ENCODE assay signal across 26 cellular contexts in the genomic region with DNA sequence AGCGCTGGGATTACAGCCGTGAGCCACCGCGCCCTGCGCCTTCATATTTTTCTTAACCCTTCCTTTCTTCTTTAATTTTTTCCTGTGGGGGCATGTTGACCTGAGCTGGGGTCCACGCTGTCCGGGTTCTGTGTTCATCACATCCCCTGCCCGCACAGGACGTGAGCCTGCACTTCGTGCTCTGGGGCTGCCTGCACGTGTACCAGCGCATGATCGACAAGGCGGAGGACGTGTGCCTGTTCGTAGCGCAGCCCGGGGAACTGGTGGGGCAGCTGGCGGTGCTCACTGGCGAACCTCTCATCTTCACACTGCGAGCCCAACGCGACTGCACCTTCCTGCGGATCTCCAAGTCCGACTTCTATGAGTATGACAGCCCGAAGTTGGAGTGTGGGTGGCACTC. TPM values are rescaled to one million over a fixed set of nuclear protein-coding genes. Genes with fewer than 3 reads are reported as not detected.
A peak's percentile ranks its signal among the peaks of the same experiment; 100 is the strongest.
DNase-seq lines count a peak whose midpoint lies in the region; ATAC-seq, FAIRE-seq and TF ChIP-seq lines count a peak whose summit lies in the region.
"Had no signal": no experiment of that assay in that cellular context is flagged by ENCODE, and none has a peak within 500 bp of the region (broad histone marks: within the 10 kb centered on the region; RNA-seq: fewer than 3 reads in every experiment).

No MANE protein-coding gene starts in this region.

- H3K4ac ChIP-seq in H1 (replicated peaks; ENCODE audit: insufficient read length, low read depth, low read length) (no peak overlapping the region), neuronal stem cell (ENCODE audit: low read length) (no peak overlapping the region)

- peaks cover 47% of the 10 kb centered on the region for H3K36me3 Mint-ChIP-seq in activated T-helper 2 cell treated with anti-CD3 and anti-CD28 coated beads, Interferon-gamma antibody, Interleukin-2, Interleukin-4, amounts not matched to agents 10 μg/mL and 5 μg/mL and 100 μg/mL, durations not matched to agents 14 hours and 24 hours and 36 hours (ENCODE audit: low read depth)

- no peaks in the 10 kb centered on the region for H4K20me1 ChIP-seq in H1 (replicated peaks in 1 of 2; ENCODE audit: control insufficient read depth in 1 of 2, insufficient read depth in 2 of 2, low read length in 2 of 2)

- no peak overlapping the region for H3K23ac ChIP-seq in H1 (ENCODE audit: insufficient read length)
- H3K23ac ChIP-seq in neuronal stem cell (ENCODE audit: low read depth, low read length, poor library complexity) = peak overlapping the region; percentile 65

- no peak for TF ChIP-seq EP300 in H1 (IDR thresholded peaks at IDR 0.05; ENCODE audit: borderline replicate concordance in 1 of 2, low read depth in 2 of 2, low read length in 2 of 2)

- no peaks in the 10 kb centered on the region for H3K27me3 Mint-ChIP-seq in activated T-helper 2 cell treated with anti-CD3 and anti-CD28 coated beads, Interferon-gamma antibody, Interleukin-2, Interleukin-4, amounts not matched to agents 10 μg/mL and 5 μg/mL and 100 μg/mL, durations not matched to agents 14 hours and 24 hours and 36 hours (ENCODE audit: low read depth)
- H3K27me3 Mint-ChIP-seq: CD4-positive, CD25-positive, alpha-beta regulatory T cell; CD8-positive, alpha-beta memory T cell; IgD-negative memory B cell had no signal

- no peak overlapping the region for H4K5ac ChIP-seq in H1 (ENCODE audit: insufficient read length, low read depth, low read length)

- no peaks in the 10 kb centered on the region for H3K79me1 ChIP-seq in H1 (ENCODE audit: low read depth, low read length)
- H3K79me1 ChIP-seq in neuronal stem cell (ENCODE audit: low read depth, low read length) = peaks cover 2% of the 10 kb centered on the region

- H3K9me3 ChIP-seq in H1 (ENCODE audit: insufficient read depth in 2 of 2, low read depth in 1 of 2, low read length in 1 of 2) (no peaks in the 10 kb centered on the region), lower lobe of right lung (no peaks in the 10 kb centered on the region), neuronal stem cell (replicated peaks in 1 of 2; ENCODE audit: control insufficient read depth in 2 of 2, insufficient read depth in 1 of 2, low read depth in 1 of 2, low read length in 2 of 2) (peaks cover 0 to 1% of the 10 kb centered on the region in 2 donors)
- H3K9me3 ChIP-seq: BE2C had no signal

- H3K4me1 ChIP-seq in H1 (replicated peaks in 1 of 4; ENCODE audit: control insufficient read depth in 3 of 4, insufficient read depth in 4 of 4, low read length in 3 of 4) (peaks cover 0 to 7% (median 6%) of the 10 kb centered on the region in 4 experiments; a peak in 4 of 7 replicates), lower lobe of right lung (peaks cover 9% of the 10 kb centered on the region), neuronal stem cell (ENCODE audit: control insufficient read depth in 2 of 2, insufficient read depth in 1 of 2, low read depth in 1 of 2, low read length in 2 of 2) (peaks cover 0 to 5% of the 10 kb centered on the region in 2 donors)
- H3K4me1 ChIP-seq: BE2C had no signal

- no peaks in the 10 kb centered on the region for H3K27me3 ChIP-seq in H7 (ENCODE audit: control insufficient read depth, insufficient read depth, low read length)
- H3K27me3 ChIP-seq in H1 (replicated peaks in 1 of 4; ENCODE audit: control insufficient read depth in 3 of 4, extremely low read depth in 1 of 4, insufficient read depth in 3 of 4, low read length in 3 of 4) = no peaks in the 10 kb centered on the region
- no peaks in the 10 kb centered on the region for H3K27me3 ChIP-seq in lower lobe of right lung (ENCODE audit: low read depth)
- H3K27me3 ChIP-seq in neuronal stem cell (ENCODE audit: control insufficient read depth in 3 of 3, insufficient read depth in 3 of 3, low read depth in 1 of 3, low read length in 3 of 3) = no peaks in the 10 kb centered on the region
- H3K27me3 ChIP-seq: BE2C had no signal

- CTCF ChIA-PET in H1 (lab: Charles Lee; ENCODE audit: partially characterized antibody) = interaction anchor here (0.8 to 1.8 kb wide), 2 partner anchors 15 to 88 kb away, joined by 3 read pairs; a partner anchor contains a TSS

- intact Hi-C loops in lower lobe of right lung (cut with DNase I) = no loop called here
- intact Hi-C loops in activated T-helper 2 cell treated with anti-CD3 and anti-CD28 coated beads, Interferon-gamma antibody, Interleukin-2, Interleukin-4, amounts not matched to agents 10 μg/mL and 5 μg/mL and 100 μg/mL, durations not matched to agents 14 hours and 24 hours and 36 hours (cut with micrococcal nuclease) = no loop called here

- no peak overlapping the region for H3K4me3 ChIP-seq in H7 (ENCODE audit: insufficient read depth, low read depth, low read length)
- H3K4me3 ChIP-seq in H1 (ENCODE audit: extremely low read depth in 1 of 4, insufficient read depth in 2 of 4, low read depth in 3 of 4, low read length in 4 of 4) = no peak overlapping the region
- no peak overlapping the region for H3K4me3 ChIP-seq in lower lobe of right lung
- H3K4me3 ChIP-seq in neuronal stem cell (ENCODE audit: low read length in 2 of 2) = no peak overlapping the region
- H3K4me3 ChIP-seq: GM12878 had no signal

- H2BK12ac ChIP-seq in H1 (ENCODE audit: low read depth, low read length) (no peak overlapping the region), neuronal stem cell (ENCODE audit: low read length) (no peak overlapping the region)

- H4K91ac ChIP-seq in H1 (replicated peaks; ENCODE audit: insufficient read length, low read length) (no peak overlapping the region), neuronal stem cell (ENCODE audit: low read depth, low read length, poor library complexity) (no peak overlapping the region)

- no peak overlapping the region for H3K4me3 Mint-ChIP-seq in activated T-helper 2 cell treated with anti-CD3 and anti-CD28 coated beads, Interferon-gamma antibody, Interleukin-2, Interleukin-4, amounts not matched to agents 10 μg/mL and 5 μg/mL and 100 μg/mL, durations not matched to agents 14 hours and 24 hours and 36 hours (ENCODE audit: low read depth)
- H3K4me3 Mint-ChIP-seq: CD4-positive, CD25-positive, alpha-beta regulatory T cell; CD8-positive, alpha-beta memory T cell had no signal

- POLR2A ChIA-PET in H1 (lab: Charles Lee; ENCODE audit: partially characterized antibody) = interaction anchor here (1.6 kb wide), 1 partner anchor 15 kb away, joined by 7 read pairs; a partner anchor contains a TSS

- H3K9ac ChIP-seq in H1 (replicated peaks in 1 of 4; ENCODE audit: extremely low read depth in 1 of 4, low read depth in 3 of 4, low read length in 3 of 4) (no peak overlapping the region), neuronal stem cell (ENCODE audit: low read depth, low read length, poor library complexity) (no peak overlapping the region)

- H3K18ac ChIP-seq in H1 (ENCODE audit: extremely low read depth, low read length) (no peak overlapping the region), neuronal stem cell (ENCODE audit: low read length) (no peak overlapping the region)

- no peaks in the 10 kb centered on the region for H3K9me3 Mint-ChIP-seq in activated T-helper 2 cell treated with anti-CD3 and anti-CD28 coated beads, Interferon-gamma antibody, Interleukin-2, Interleukin-4, amounts not matched to agents 10 μg/mL and 5 μg/mL and 100 μg/mL, durations not matched to agents 14 hours and 24 hours and 36 hours
- H3K9me3 Mint-ChIP-seq: CD8-positive, alpha-beta memory T cell; IgD-negative memory B cell had no signal

- H3K56ac ChIP-seq in H1 (replicated peaks; ENCODE audit: insufficient read length, low read depth, low read length) = no peak overlapping the region

- H2BK5ac ChIP-seq in H1 (ENCODE audit: low read depth, low read length) = peak overlapping the region; percentile 68; the same call in 1 of the 2 replicates
- no peak overlapping the region for H2BK5ac ChIP-seq in neuronal stem cell (ENCODE audit: low read length)

- no peak for TF ChIP-seq CTCF in H1 (IDR thresholded peaks at IDR 0.05; ENCODE audit: control extremely low read depth in 1 of 3, insufficient read depth in 1 of 3, low read depth in 1 of 3, low read length in 3 of 3)
- no peak for TF ChIP-seq CTCF in lower lobe of right lung (IDR thresholded peaks at IDR 0.05)

- H2BK20ac ChIP-seq in H1 (ENCODE audit: low read length) = no peak overlapping the region

- H2BK120ac ChIP-seq in H1 (replicated peaks; ENCODE audit: low read depth, low read length) = no peak overlapping the region
- no peak overlapping the region for H2BK120ac ChIP-seq in neuronal stem cell (ENCODE audit: low read depth, low read length)

- 96% methylated on average over 25 of the region's 26 CpGs; no CpG with 5 or more reads in 1 of the 2 experiments for WGBS in H1 (ENCODE audit: extremely low coverage in 1 of 2, insufficient coverage in 1 of 2, insufficient read length in 1 of 2, insufficient replicate concordance in 2 of 2, low coverage in 1 of 2, low lambda C conversion rate in 2 of 2, missing lambda C conversion rate in 1 of 2), 2 experiments
- WGBS in neuronal stem cell (ENCODE audit: extremely low coverage in 2 of 2, insufficient read length in 2 of 2, insufficient replicate concordance in 1 of 2), 2 donors = no CpG with 5 or more reads among the region's 26 CpGs

- H4K8ac ChIP-seq in H1 (ENCODE audit: extremely low read depth, insufficient read depth, low read length) (peak overlapping the region; percentile 62; the same call in 1 of the 2 replicates), neuronal stem cell (ENCODE audit: low read depth, low read length) (no peak overlapping the region)

- H3K14ac ChIP-seq in H1 (ENCODE audit: insufficient read length) (no peak overlapping the region), neuronal stem cell (ENCODE audit: low read length) (peak overlapping the region; percentile 38)

- no peak for TF ChIP-seq RAD21 in H1 (IDR thresholded peaks at IDR 0.05 in 1 of 2, conservative IDR thresholded peaks at IDR 0.05 in 1 of 2; ENCODE audit: low read depth in 2 of 2, low read length in 2 of 2)

- peak; percentile 40 for DNase-seq in H7
- DNase-seq in H1 (ENCODE audit: low read depth in 1 of 2, low spot score in 2 of 2) = no peak
- DNase-seq in lower lobe of right lung = peak; percentile 44
- no peak for DNase-seq in neuronal stem cell (ENCODE audit: low spot score)
- no peak for DNase-seq in left lobe of liver (ENCODE audit: low spot score)
- DNase-seq in activated T-helper 2 cell treated with anti-CD3 and anti-CD28 coated beads, Interferon-gamma antibody, Interleukin-2, Interleukin-4, amounts not matched to agents 10 μg/mL and 5 μg/mL and 100 μg/mL, durations not matched to agents 14 hours and 24 hours and 36 hours (ENCODE audit: low spot score) = no peak
- DNase-seq: ACHN; BE2C; C1 segment of cervical spinal cord; CD4-positive, CD25-positive, alpha-beta regulatory T cell; CD8-positive, alpha-beta memory T cell; COR-L47; DMS 273 treated with DMSO at 0.1 percent for 48 hours; DMS53; DND-41; EL; GOT3; HCEC 1CT; KBM-7 had no signal

- no peak for FAIRE-seq in H1 (lab: Jason Lieb, UNC)
- FAIRE-seq: A204.1, GM12878, GM19239, HepG2 had no signal

- H3K4me2 ChIP-seq in H1 (ENCODE audit: insufficient read depth in 1 of 2, low read depth in 2 of 2, low read length in 2 of 2) (no peak overlapping the region; a peak in 1 of 4 replicates), neuronal stem cell (ENCODE audit: insufficient read depth, low read length, poor library complexity, severe bottlenecking) (no peak overlapping the region)

- peaks cover 10% of the 10 kb centered on the region for H3K4me1 Mint-ChIP-seq in activated T-helper 2 cell treated with anti-CD3 and anti-CD28 coated beads, Interferon-gamma antibody, Interleukin-2, Interleukin-4, amounts not matched to agents 10 μg/mL and 5 μg/mL and 100 μg/mL, durations not matched to agents 14 hours and 24 hours and 36 hours (ENCODE audit: low read depth)

- no peaks in the 10 kb centered on the region; the same call in 1 of the 2 replicates for H3K36me3 ChIP-seq in H7 (replicated peaks; ENCODE audit: control insufficient read depth, insufficient read depth, low read length)
- H3K36me3 ChIP-seq in H1 (ENCODE audit: control insufficient read depth in 2 of 4, insufficient read depth in 4 of 4, low read length in 3 of 4) = peaks cover 0 to 8% (median 4%) of the 10 kb centered on the region in 4 experiments; a peak in 4 of 8 replicates
- H3K36me3 ChIP-seq in lower lobe of right lung = peaks cover 63% of the 10 kb centered on the region
- H3K36me3 ChIP-seq in neuronal stem cell (replicated peaks in 1 of 2; ENCODE audit: control insufficient read depth in 2 of 2, insufficient read depth in 2 of 2, low read length in 2 of 2) = peaks cover 6 to 9% of the 10 kb centered on the region in 2 donors
- H3K36me3 ChIP-seq: BE2C had no signal

- H2AK5ac ChIP-seq in H1 (ENCODE audit: low read depth, low read length) = no peak overlapping the region
- H2AK5ac ChIP-seq in neuronal stem cell (ENCODE audit: low read depth, low read length) = no peak overlapping the region

- H3K79me2 ChIP-seq in H1 (ENCODE audit: control insufficient read depth in 1 of 2, insufficient read depth in 2 of 2, low read length in 2 of 2) = no peaks in the 10 kb centered on the region

- ATAC-seq in lower lobe of right lung (no peak), HG02870 (IDR thresholded peaks at IDR 0.05; ENCODE audit: unreplicated experiment) (no peak), HG03520 (IDR thresholded peaks at IDR 0.05; ENCODE audit: unreplicated experiment) (no peak), left lobe of liver (no peak)
- ATAC-seq: GM12878 had no signal

- peaks cover 2% of the 10 kb centered on the region; the same call in 1 of the 2 replicates for H3K23me2 ChIP-seq in H1 (ENCODE audit: low read depth, low read length)

- TF ChIP-seq POLR2A in H1 (IDR thresholded peaks at IDR 0.05; ENCODE audit: control extremely low read depth in 1 of 2, low read depth in 2 of 2, low read length in 2 of 2) = no peak

- no peak overlapping the region for H3K27ac ChIP-seq in H1 (ENCODE audit: low read depth, low read length)
- no peak overlapping the region for H3K27ac ChIP-seq in lower lobe of right lung
- H3K27ac ChIP-seq in neuronal stem cell (replicated peaks; ENCODE audit: low read length) = no peak overlapping the region

- H2BK15ac ChIP-seq in H1 (ENCODE audit: low read length) (no peak overlapping the region), neuronal stem cell (ENCODE audit: low read length) (no peak overlapping the region)

- H3K27ac Mint-ChIP-seq in activated T-helper 2 cell treated with anti-CD3 and anti-CD28 coated beads, Interferon-gamma antibody, Interleukin-2, Interleukin-4, amounts not matched to agents 10 μg/mL and 5 μg/mL and 100 μg/mL, durations not matched to agents 14 hours and 24 hours and 36 hours = no peak overlapping the region
- H3K27ac Mint-ChIP-seq: CD4-positive, CD25-positive, alpha-beta regulatory T cell; IgD-negative memory B cell had no signal

- no peak overlapping the region for H2AFZ ChIP-seq in H1 (ENCODE audit: low read length)
- H2AFZ ChIP-seq in neuronal stem cell (ENCODE audit: low read length) = no peak overlapping the region

RNA-seq across cellular contexts. Expression of a gene that starts 14.2 kb away (rescaled TPM):
- 87.4 and 114 TPM in 2 replicates for total RNA-seq in H7 (2014; rRNA removed; shearing (Covaris generic))
- total RNA-seq in H1 (2021; fragmentation: NEBNext Ultra II Directional; extraction: Animal tissue kit (Norgen Biotek cat#: 25700)) = 121 and 123 TPM in 2 replicates
- 55.1 and 121 TPM in 2 replicates for polyA plus RNA-seq in H1 (2011; rRNA removed)
- 59.0 TPM for polyA plus RNA-seq in H1 (2011; cell fraction: cytosol; rRNA removed)
- 207 TPM for polyA plus RNA-seq in H1 (2011; cell fraction: nucleus; rRNA removed)
- 77.9 to 117 TPM (median 110 TPM) in 4 replicates for polyA plus RNA-seq in H1 (2012, experiment 1 of 2)
- 119 TPM for polyA plus RNA-seq in H1 (2012, experiment 2 of 2)
- 101 TPM for polyA plus RNA-seq in H1 (2013, experiment 1 of 2)
- 100 TPM for polyA plus RNA-seq in H1 (2013, experiment 2 of 2)
- polyA minus RNA-seq in H1 (2011; rRNA and poly(A)+ RNA removed) = 48.4 and 57.9 TPM in 2 replicates
- polyA minus RNA-seq in H1 (2011; cell fraction: cytosol; rRNA and poly(A)+ RNA removed) = 93.0 TPM
- 92.4 TPM for polyA minus RNA-seq in H1 (2011; cell fraction: nucleus; rRNA and poly(A)+ RNA removed)
- total RNA-seq in lower lobe of right lung (289 TPM), left lobe of liver (57.9 TPM)
- 56.3 TPM for polyA plus RNA-seq in neuronal stem cell (2013, experiment 1 of 2)
- polyA plus RNA-seq in neuronal stem cell (2013, experiment 2 of 2) = 57.3 TPM
- total RNA-seq in activated T-helper 2 cell treated with anti-CD3 and anti-CD28 coated beads, Interferon-gamma antibody, Interleukin-2, Interleukin-4, amounts not matched to agents 10 μg/mL and 5 μg/mL and 100 μg/mL, durations not matched to agents 14 hours and 24 hours and 36 hours = 145 and 147 TPM in 2 replicates

RNA-seq across cellular contexts. Expression of a gene that starts 27.3 kb away (rescaled TPM):
- 6.8 and 6.9 TPM in 2 replicates for total RNA-seq in H7 (2014; rRNA removed; shearing (Covaris generic))
- 15.8 and 19.1 TPM in 2 replicates for total RNA-seq in H1 (2021; fragmentation: NEBNext Ultra II Directional; extraction: Animal tissue kit (Norgen Biotek cat#: 25700))
- polyA plus RNA-seq in H1 (2011; rRNA removed) = 40.0 and 42.8 TPM in 2 replicates
- 26.0 TPM for polyA plus RNA-seq in H1 (2011; cell fraction: cytosol; rRNA removed)
- 71.1 TPM for polyA plus RNA-seq in H1 (2011; cell fraction: nucleus; rRNA removed)
- 16.2 to 22.1 TPM (median 19.4 TPM) in 4 replicates for polyA plus RNA-seq in H1 (2012, experiment 1 of 2)
- 24.5 TPM for polyA plus RNA-seq in H1 (2012, experiment 2 of 2)
- 18.1 TPM for polyA plus RNA-seq in H1 (2013, experiment 1 of 2)
- polyA plus RNA-seq in H1 (2013, experiment 2 of 2) = 18.1 TPM
- 32.4 and 35.1 TPM in 2 replicates for polyA minus RNA-seq in H1 (2011; rRNA and poly(A)+ RNA removed)
- polyA minus RNA-seq in H1 (2011; cell fraction: cytosol; rRNA and poly(A)+ RNA removed) = 19.8 TPM
- 22.5 TPM for polyA minus RNA-seq in H1 (2011; cell fraction: nucleus; rRNA and poly(A)+ RNA removed)
- total RNA-seq in lower lobe of right lung (79.0 TPM), left lobe of liver (25.7 TPM)
- 6.6 TPM for polyA plus RNA-seq in neuronal stem cell (2013, experiment 1 of 2)
- polyA plus RNA-seq in neuronal stem cell (2013, experiment 2 of 2) = 7.4 TPM
- 10.3 and 11.2 TPM in 2 replicates for total RNA-seq in activated T-helper 2 cell treated with anti-CD3 and anti-CD28 coated beads, Interferon-gamma antibody, Interleukin-2, Interleukin-4, amounts not matched to agents 10 μg/mL and 5 μg/mL and 100 μg/mL, durations not matched to agents 14 hours and 24 hours and 36 hours

RNA-seq across cellular contexts. Expression of a gene that starts 33.8 kb away (rescaled TPM):
- 52.1 and 54.8 TPM in 2 replicates for total RNA-seq in H7 (2014; rRNA removed; shearing (Covaris generic))
- total RNA-seq in H1 (2021; fragmentation: NEBNext Ultra II Directional; extraction: Animal tissue kit (Norgen Biotek cat#: 25700)) = 40.0 and 44.0 TPM in 2 replicates
- 60.3 and 117 TPM in 2 replicates for polyA plus RNA-seq in H1 (2011; rRNA removed)
- 39.7 TPM for polyA plus RNA-seq in H1 (2011; cell fraction: cytosol; rRNA removed)
- polyA plus RNA-seq in H1 (2011; cell fraction: nucleus; rRNA removed) = 48.1 TPM
- 34.2 to 38.8 TPM (median 38.1 TPM) in 4 replicates for polyA plus RNA-seq in H1 (2012, experiment 1 of 2)
- polyA plus RNA-seq in H1 (2012, experiment 2 of 2) = 37.1 TPM
- 43.9 TPM for polyA plus RNA-seq in H1 (2013, experiment 1 of 2)
- 44.5 TPM for polyA plus RNA-seq in H1 (2013, experiment 2 of 2)
- polyA minus RNA-seq in H1 (2011; rRNA and poly(A)+ RNA removed) = 15.6 and 24.3 TPM in 2 replicates
- 34.9 TPM for polyA minus RNA-seq in H1 (2011; cell fraction: cytosol; rRNA and poly(A)+ RNA removed)
- polyA minus RNA-seq in H1 (2011; cell fraction: nucleus; rRNA and poly(A)+ RNA removed) = 19.2 TPM
- total RNA-seq in lower lobe of right lung = 54.9 TPM
- polyA plus RNA-seq in neuronal stem cell (2013, experiment 1 of 2) = 109 TPM
- polyA plus RNA-seq in neuronal stem cell (2013, experiment 2 of 2) = 102 TPM
- total RNA-seq in left lobe of liver = 31.3 TPM
- 5.3 and 7.9 TPM in 2 replicates for total RNA-seq in activated T-helper 2 cell treated with anti-CD3 and anti-CD28 coated beads, Interferon-gamma antibody, Interleukin-2, Interleukin-4, amounts not matched to agents 10 μg/mL and 5 μg/mL and 100 μg/mL, durations not matched to agents 14 hours and 24 hours and 36 hours

RNA-seq across cellular contexts. Expression of a gene that starts 45.9 kb away (rescaled TPM):
- 7.3 and 8.2 TPM in 2 replicates for total RNA-seq in H7 (2014; rRNA removed; shearing (Covaris generic))
- 30.4 and 32.5 TPM in 2 replicates for total RNA-seq in H1 (2021; fragmentation: NEBNext Ultra II Directional; extraction: Animal tissue kit (Norgen Biotek cat#: 25700))
- polyA plus RNA-seq in H1 (2011; rRNA removed) = 11.4 and 19.6 TPM in 2 replicates
- 12.9 TPM for polyA plus RNA-seq in H1 (2011; cell fraction: cytosol; rRNA removed)
- 69.2 TPM for polyA plus RNA-seq in H1 (2011; cell fraction: nucleus; rRNA removed)
- polyA plus RNA-seq in H1 (2012, experiment 1 of 2) = 18.4 to 30.0 TPM (median 24.6 TPM) in 4 replicates
- 25.6 TPM for polyA plus RNA-seq in H1 (2012, experiment 2 of 2)
- 19.2 TPM for polyA plus RNA-seq in H1 (2013, experiment 1 of 2)
- polyA plus RNA-seq in H1 (2013, experiment 2 of 2) = 17.8 TPM
- polyA minus RNA-seq in H1 (2011; rRNA and poly(A)+ RNA removed) = 5.0 and 7.4 TPM in 2 replicates
- polyA minus RNA-seq in H1 (2011; cell fraction: cytosol; rRNA and poly(A)+ RNA removed) = 10.3 TPM
- 13.5 TPM for polyA minus RNA-seq in H1 (2011; cell fraction: nucleus; rRNA and poly(A)+ RNA removed)
- total RNA-seq in lower lobe of right lung (25.6 TPM), left lobe of liver (40.8 TPM)
- 13.7 TPM for polyA plus RNA-seq in neuronal stem cell (2013, experiment 1 of 2)
- polyA plus RNA-seq in neuronal stem cell (2013, experiment 2 of 2) = 14.1 TPM
- 0.23 and 0.55 TPM in 2 replicates for total RNA-seq in activated T-helper 2 cell treated with anti-CD3 and anti-CD28 coated beads, Interferon-gamma antibody, Interleukin-2, Interleukin-4, amounts not matched to agents 10 μg/mL and 5 μg/mL and 100 μg/mL, durations not matched to agents 14 hours and 24 hours and 36 hours
- total RNA-seq: CD4-positive, CD25-positive, alpha-beta regulatory T cell had no signal
- polyA plus RNA-seq: CD4-positive, CD25-positive, alpha-beta regulatory T cell had no signal

Comparison
In these comparisons a context has a peak if more than half of its experiments do, and no peak if none do; other contexts are left out.
1. DNase-seq: peak in H7 (single experiment) and lower lobe of right lung (single experiment); none in H1 (0 of 2), neuronal stem cell (single experiment), left lobe of liver (single experiment) and activated T-helper 2 cell treated with anti-CD3 and anti-CD28 coated beads, Interferon-gamma antibody, Interleukin-2, Interleukin-4, amounts not matched to agents 10 μg/mL and 5 μg/mL and 100 μg/mL, durations not matched to agents 14 hours and 24 hours and 36 hours (single experiment).